In the genomic region with DNA sequence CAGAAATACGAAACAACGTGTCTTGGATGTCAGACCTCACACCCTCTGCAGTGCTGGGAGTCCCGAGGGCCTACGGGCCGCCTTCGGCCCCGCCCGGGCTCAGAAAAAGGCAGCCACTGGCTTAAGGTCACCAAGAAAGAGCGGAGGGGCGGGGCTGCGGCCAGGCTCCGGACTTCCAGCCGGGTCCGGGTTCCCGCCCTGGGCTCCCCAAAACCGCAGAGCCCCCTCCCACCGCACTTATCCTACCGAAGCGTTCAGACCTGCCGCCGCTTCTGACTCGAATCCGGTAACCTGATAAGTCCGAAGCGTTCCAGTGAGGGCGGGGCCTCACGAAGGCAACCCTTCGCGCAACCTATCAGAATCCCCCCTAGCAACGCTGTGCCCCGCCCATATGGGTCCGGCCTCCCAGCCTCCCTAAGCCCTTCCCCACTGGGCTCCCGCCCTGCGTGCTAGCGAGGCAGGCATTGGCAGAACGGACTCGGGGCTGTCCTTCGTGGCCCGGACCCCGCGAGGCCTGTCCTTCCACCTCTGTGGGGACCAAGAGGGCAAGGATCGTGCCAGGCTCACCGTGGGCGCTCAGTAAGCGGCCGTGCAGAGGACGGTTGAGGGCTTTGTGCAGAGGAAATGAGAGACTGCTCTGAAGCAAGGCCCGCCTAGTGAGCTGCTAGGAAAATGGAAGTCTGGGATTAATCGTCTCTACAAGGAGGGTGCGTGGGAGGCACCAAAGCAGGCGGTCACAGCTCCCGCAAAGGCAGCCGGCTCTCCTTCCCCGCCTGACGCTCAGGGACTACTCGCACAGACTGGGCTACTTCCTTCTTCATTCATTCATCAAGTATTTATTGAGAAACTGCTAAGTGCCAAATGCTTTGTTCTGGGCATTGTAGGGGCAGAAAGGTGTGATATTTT, we compare ENCODE assay signal across 1 cellular context.
A peak's percentile ranks its signal among the peaks of the same experiment; 100 is the strongest.
TF ChIP-seq lines count a peak whose summit lies in the region.

Gene NAGA, minus strand, starts transcription at position 296 of the 906 bp plus-strand sequence. CDS start 515 bp downstream, outside the sequence.

TF ChIP-seq in HEK293, 187 proteins besides CTCF, POLR2A, EP300 and RAD21 (continued from another document):
- TF ChIP-seq, protein P1, sequence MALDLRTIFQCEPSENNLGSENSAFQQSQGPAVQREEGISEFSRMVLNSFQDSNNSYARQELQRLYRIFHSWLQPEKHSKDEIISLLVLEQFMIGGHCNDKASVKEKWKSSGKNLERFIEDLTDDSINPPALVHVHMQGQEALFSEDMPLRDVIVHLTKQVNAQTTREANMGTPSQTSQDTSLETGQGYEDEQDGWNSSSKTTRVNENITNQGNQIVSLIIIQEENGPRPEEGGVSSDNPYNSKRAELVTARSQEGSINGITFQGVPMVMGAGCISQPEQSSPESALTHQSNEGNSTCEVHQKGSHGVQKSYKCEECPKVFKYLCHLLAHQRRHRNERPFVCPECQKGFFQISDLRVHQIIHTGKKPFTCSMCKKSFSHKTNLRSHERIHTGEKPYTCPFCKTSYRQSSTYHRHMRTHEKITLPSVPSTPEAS (tag by site-specific recombination; IDR thresholded peaks at IDR 0.05) = no peak
- TF ChIP-seq ZNF792 (tag by site-specific recombination; IDR thresholded peaks at IDR 0.05) (no peak), GLI4 (tag by site-specific recombination; IDR thresholded peaks at IDR 0.05) (0 out of 2 replicates have a peak, but pooled peaks have one; percentile 37), ZNF302 (tag by site-specific recombination; IDR thresholded peaks at IDR 0.05; ENCODE audit: low read depth) (no peak), KLF9 (tag by site-specific recombination; IDR thresholded peaks at IDR 0.05; ENCODE audit: low read depth) (peak; percentile 45), PBX3 (CRISPR knock-in tag; IDR thresholded peaks at IDR 0.05) (peak; percentile 67; the same call in 1 of the 2 replicates), ZNF776 (tag by site-specific recombination; IDR thresholded peaks at IDR 0.05; ENCODE audit: borderline replicate concordance) (no peak), OSR2 (tag by site-specific recombination; IDR thresholded peaks at IDR 0.05) (peak; percentile 38), ZNF121 (tag by site-specific recombination; IDR thresholded peaks at IDR 0.05) (no peak), REPIN1 (tag by site-specific recombination; IDR thresholded peaks at IDR 0.05; ENCODE audit: low read depth) (peak; percentile 32; the same call in 1 of the 2 replicates), ZNF544 (tag by site-specific recombination; IDR thresholded peaks at IDR 0.05) (no peak), ZNF433 (tag by site-specific recombination; IDR thresholded peaks at IDR 0.05; ENCODE audit: low read depth) (no peak), SCRT1 (tag by site-specific recombination; IDR thresholded peaks at IDR 0.05; ENCODE audit: borderline replicate concordance) (no peak), KLF1 (tag by site-specific recombination; IDR thresholded peaks at IDR 0.05) (peak; percentile 28; the same call in 1 of the 2 replicates), ZNF184 (tag by site-specific recombination; IDR thresholded peaks at IDR 0.05) (no peak), ZBTB11 (tag by site-specific recombination; conservative IDR thresholded peaks at IDR 0.05; ENCODE audit: low read depth) (peak; percentile 77), ZNF16 (tag by site-specific recombination; IDR thresholded peaks at IDR 0.05; ENCODE audit: low read depth) (no peak)
